ENCODE assay signal across 1 cellular context in genomic region chr2:17542471-17542870, GRCh38.
A peak's percentile ranks its signal among the peaks of the same experiment; 100 is the strongest.
TF ChIP-seq lines count a peak whose summit lies in the region.

No MANE protein-coding gene starts in this region.

TF ChIP-seq in HepG2, 621 proteins besides CTCF, POLR2A, EP300 and RAD21:
- 0 out of 2 replicates have a peak, but pooled peaks have one; percentile 1 for TF ChIP-seq AFF4 (CRISPR knock-in tag; IDR thresholded peaks at IDR 0.05)
- no peak for TF ChIP-seq ARID2 (CRISPR knock-in tag; IDR thresholded peaks at IDR 0.05; ENCODE audit: borderline replicate concordance)
